Comparison of ENCODE assay signal across 30 cellular contexts in genomic region chr9:130295945-130296782, GRCh38. TPM values are rescaled to one million over a fixed set of nuclear protein-coding genes. Genes with fewer than 3 reads are reported as not detected.
"Had no signal": no experiment of that assay in that cellular context is flagged by ENCODE, and none has a peak within 500 bp of the region (broad histone marks: within the 10 kb centered on the region; RNA-seq: fewer than 3 reads in every experiment).

No MANE protein-coding gene starts in this region.

- ATAC-seq: effector memory CD8-positive, alpha-beta T cell; esophagus mucosa; gastrocnemius medialis; left colon; left ventricle myocardium superior; mucosa of descending colon; psoas muscle; right lobe of liver; stimulated activated naive B cell treated with anti-CD40 and anti-IgM and Interleukin-4, amounts not matched to agents 10 μg/mL and 1 μg/mL and 100 μg/mL, for 72 hours; upper lobe of right lung had no signal

- H3K27ac Mint-ChIP-seq: effector memory CD8-positive, alpha-beta T cell; memory B cell; naive B cell; nephron; neural progenitor cell; stimulated activated naive B cell treated with anti-CD40 and anti-IgM and Interleukin-4, amounts not matched to agents 10 μg/mL and 1 μg/mL and 100 μg/mL, for 72 hours; stimulated activated naive CD8-positive, alpha-beta T cell treated with anti-CD3 and anti-CD28 coated beads, Interleukin-15, Interleukin-2, amounts not matched to agents 100 ng/mL and 50 ng/mL, for 24 hours had no signal

- H3K27me3 ChIP-seq: neural progenitor cell, right lobe of liver, upper lobe of right lung, uterus had no signal

- H3K4me1 Mint-ChIP-seq: memory B cell; naive B cell; nephron; neural progenitor cell; stimulated activated naive B cell treated with anti-CD40 and anti-IgM and Interleukin-4, amounts not matched to agents 10 μg/mL and 1 μg/mL and 100 μg/mL, for 72 hours had no signal

- DNase-seq: cortex of kidney; effector memory CD8-positive, alpha-beta T cell; foreskin fibroblast; gastrocnemius medialis; head of caudate nucleus; mucosa of descending colon; naive B cell; psoas muscle; retina; right lobe of liver; small intestine; stimulated activated CD4-positive, alpha-beta T cell treated with anti-CD3 and anti-CD28 coated beads, Interleukin-15, amount 100 ng/mL, for 24 hours; stimulated activated CD4-positive, alpha-beta T cell treated with anti-CD3 and anti-CD28 coated beads, Interleukin-2, amount 100 ng/mL, for 48 hours; stimulated activated naive B cell treated with anti-CD40 and anti-IgM and Interleukin-4, amounts not matched to agents 10 μg/mL and 1 μg/mL and 100 μg/mL, for 72 hours; transverse colon; upper lobe of right lung; uterus had no signal

- H3K9ac ChIP-seq: neural progenitor cell had no signal

- H3K9me3 ChIP-seq: gastrocnemius medialis, mucosa of descending colon, psoas muscle, right lobe of liver, suprapubic skin, transverse colon, upper lobe of right lung, uterus had no signal

- H3K4me1 ChIP-seq: gastrocnemius medialis, neural progenitor cell, psoas muscle, right lobe of liver had no signal

- H3K36me3 ChIP-seq: gastrocnemius medialis, neural progenitor cell, right lobe of liver, suprapubic skin, transverse colon, upper lobe of right lung, uterus had no signal

- H3K27ac ChIP-seq: epithelial cell of prostate, gastrocnemius medialis, hepatocyte, neural progenitor cell, psoas muscle, right lobe of liver, suprapubic skin, upper lobe of right lung had no signal

- H3K36me3 Mint-ChIP-seq: memory B cell; naive B cell; neural progenitor cell; stimulated activated naive B cell treated with anti-CD40 and anti-IgM and Interleukin-4, amounts not matched to agents 10 μg/mL and 1 μg/mL and 100 μg/mL, for 72 hours had no signal

- H3K79me2 ChIP-seq: hepatocyte had no signal

- H3K4me2 ChIP-seq: hepatocyte, neural progenitor cell had no signal

- H3K4me3 ChIP-seq: gastrocnemius medialis, hepatocyte, lung, mucosa of descending colon, neural progenitor cell, psoas muscle, right lobe of liver, suprapubic skin, transverse colon, upper lobe of right lung, uterus had no signal

- H3K9me3 Mint-ChIP-seq: nephron, neural progenitor cell had no signal

- H2AFZ ChIP-seq: hepatocyte, neural progenitor cell had no signal

- H3K4me3 Mint-ChIP-seq: central memory CD8-positive, alpha-beta T cell; effector memory CD8-positive, alpha-beta T cell; memory B cell; naive B cell; nephron; neural progenitor cell; stimulated activated naive B cell treated with anti-CD40 and anti-IgM and Interleukin-4, amounts not matched to agents 10 μg/mL and 1 μg/mL and 100 μg/mL, for 72 hours; stimulated activated naive CD8-positive, alpha-beta T cell treated with anti-CD3 and anti-CD28 coated beads, Interleukin-15, Interleukin-2, amounts not matched to agents 100 ng/mL and 50 ng/mL, for 24 hours had no signal

RNA-seq across cellular contexts. Expression of gene HMCN2, which starts 30.6 kb away (rescaled TPM):
- total RNA-seq: kidney epithelial cell had no signal
